Comparison of ENCODE assay signal across 1 cellular context in genomic region chr10:101031128-101031795, GRCh38.
TF ChIP-seq lines count a peak whose summit lies in the region.

TSS of gene PDZD7 (minus strand) at chr10:101031129. CDS start at chr10:101030219, 910 bp downstream.
A gene with protein sequence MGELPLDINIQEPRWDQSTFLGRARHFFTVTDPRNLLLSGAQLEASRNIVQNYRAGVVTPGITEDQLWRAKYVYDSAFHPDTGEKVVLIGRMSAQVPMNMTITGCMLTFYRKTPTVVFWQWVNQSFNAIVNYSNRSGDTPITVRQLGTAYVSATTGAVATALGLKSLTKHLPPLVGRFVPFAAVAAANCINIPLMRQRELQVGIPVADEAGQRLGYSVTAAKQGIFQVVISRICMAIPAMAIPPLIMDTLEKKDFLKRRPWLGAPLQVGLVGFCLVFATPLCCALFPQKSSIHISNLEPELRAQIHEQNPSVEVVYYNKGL (plus strand): TSS chr10:101031234. CDS start chr10:101034695, 3,461 bp downstream.

TF ChIP-seq in HepG2, 621 proteins besides CTCF, POLR2A, EP300 and RAD21 (continued from another document and continues in another):
- TF ChIP-seq, protein P1, sequence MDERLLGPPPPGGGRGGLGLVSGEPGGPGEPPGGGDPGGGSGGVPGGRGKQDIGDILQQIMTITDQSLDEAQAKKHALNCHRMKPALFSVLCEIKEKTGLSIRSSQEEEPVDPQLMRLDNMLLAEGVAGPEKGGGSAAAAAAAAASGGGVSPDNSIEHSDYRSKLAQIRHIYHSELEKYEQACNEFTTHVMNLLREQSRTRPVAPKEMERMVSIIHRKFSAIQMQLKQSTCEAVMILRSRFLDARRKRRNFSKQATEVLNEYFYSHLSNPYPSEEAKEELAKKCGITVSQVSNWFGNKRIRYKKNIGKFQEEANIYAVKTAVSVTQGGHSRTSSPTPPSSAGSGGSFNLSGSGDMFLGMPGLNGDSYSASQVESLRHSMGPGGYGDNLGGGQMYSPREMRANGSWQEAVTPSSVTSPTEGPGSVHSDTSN (CRISPR knock-in tag; IDR thresholded peaks at IDR 0.05), result peak; percentile 97
- TF ChIP-seq ZNF687 (CRISPR knock-in tag; IDR thresholded peaks at IDR 0.05), result peak; percentile 52
- no peak for TF ChIP-seq ETS1 (CRISPR knock-in tag; IDR thresholded peaks at IDR 0.05)
- TF ChIP-seq, protein P2, sequence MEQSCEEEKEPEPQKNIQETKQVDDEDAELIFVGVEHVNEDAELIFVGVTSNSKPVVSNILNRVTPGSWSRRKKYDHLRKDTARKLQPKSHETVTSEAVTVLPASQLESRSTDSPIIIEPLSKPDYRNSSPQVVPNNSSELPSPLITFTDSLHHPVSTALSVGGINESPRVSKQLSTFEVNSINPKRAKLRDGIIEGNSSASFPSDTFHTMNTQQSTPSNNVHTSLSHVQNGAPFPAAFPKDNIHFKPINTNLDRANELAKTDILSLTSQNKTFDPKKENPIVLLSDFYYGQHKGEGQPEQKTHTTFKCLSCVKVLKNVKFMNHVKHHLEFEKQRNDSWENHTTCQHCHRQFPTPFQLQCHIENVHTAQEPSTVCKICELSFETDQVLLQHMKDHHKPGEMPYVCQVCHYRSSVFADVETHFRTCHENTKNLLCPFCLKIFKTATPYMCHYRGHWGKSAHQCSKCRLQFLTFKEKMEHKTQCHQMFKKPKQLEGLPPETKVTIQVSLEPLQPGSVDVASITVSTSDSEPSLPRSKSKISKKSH (CRISPR knock-in tag; IDR thresholded peaks at IDR 0.05; ENCODE audit: borderline replicate concordance), result 0 out of 2 replicates have a peak, but pooled peaks have one; percentile 41
- no peak for TF ChIP-seq RARG (CRISPR knock-in tag; IDR thresholded peaks at IDR 0.05; ENCODE audit: low read depth)
- TF ChIP-seq ZNF619 (CRISPR knock-in tag; IDR thresholded peaks at IDR 0.05), result no peak
- TF ChIP-seq ZNF660 (CRISPR knock-in tag; IDR thresholded peaks at IDR 0.05; ENCODE audit: borderline replicate concordance, low read depth), result no peak
- peak; percentile 3 for TF ChIP-seq ASH2L (IDR thresholded peaks at IDR 0.05; ENCODE audit: insufficient read length, low read depth, low read length)
- TF ChIP-seq ZBTB4 (CRISPR knock-in tag; IDR thresholded peaks at IDR 0.05; ENCODE audit: borderline replicate concordance), result no peak
- TF ChIP-seq SMARCC2 (IDR thresholded peaks at IDR 0.05), result no peak
- 0 out of 2 replicates have a peak, but pooled peaks have one; percentile 27 for TF ChIP-seq FOXC1 (CRISPR knock-in tag; IDR thresholded peaks at IDR 0.05; ENCODE audit: borderline replicate concordance)
- TF ChIP-seq, protein P3, sequence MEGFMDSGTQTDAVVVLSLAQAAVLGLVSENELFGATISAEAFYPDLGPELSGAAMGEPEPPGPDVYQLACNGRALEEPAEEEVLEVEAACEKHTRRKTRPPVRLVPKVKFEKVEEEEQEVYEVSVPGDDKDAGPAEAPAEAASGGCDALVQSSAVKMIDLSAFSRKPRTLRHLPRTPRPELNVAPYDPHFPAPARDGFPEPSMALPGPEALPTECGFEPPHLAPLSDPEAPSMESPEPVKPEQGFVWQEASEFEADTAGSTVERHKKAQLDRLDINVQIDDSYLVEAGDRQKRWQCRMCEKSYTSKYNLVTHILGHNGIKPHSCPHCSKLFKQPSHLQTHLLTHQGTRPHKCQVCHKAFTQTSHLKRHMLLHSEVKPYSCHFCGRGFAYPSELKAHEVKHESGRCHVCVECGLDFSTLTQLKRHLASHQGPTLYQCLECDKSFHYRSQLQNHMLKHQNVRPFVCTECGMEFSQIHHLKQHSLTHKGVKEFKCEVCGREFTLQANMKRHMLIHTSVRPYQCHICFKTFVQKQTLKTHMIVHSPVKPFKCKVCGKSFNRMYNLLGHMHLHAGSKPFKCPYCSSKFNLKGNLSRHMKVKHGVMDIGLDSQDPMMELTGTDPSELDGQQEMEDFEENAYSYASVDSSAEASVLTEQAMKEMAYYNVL (CRISPR knock-in tag; IDR thresholded peaks at IDR 0.05; ENCODE audit: borderline replicate concordance), result no peak
- peak; percentile 61 for TF ChIP-seq SAP130 (CRISPR knock-in tag; IDR thresholded peaks at IDR 0.05; ENCODE audit: low read depth)
- TF ChIP-seq MAZ (IDR thresholded peaks at IDR 0.05; ENCODE audit: borderline replicate concordance, low read depth, low read length), result no peak
- TF ChIP-seq MAZ (CRISPR knock-in tag; IDR thresholded peaks at IDR 0.05; ENCODE audit: low read depth), result 0 out of 2 replicates have a peak, but pooled peaks have one; percentile 18
- TF ChIP-seq, protein P4, sequence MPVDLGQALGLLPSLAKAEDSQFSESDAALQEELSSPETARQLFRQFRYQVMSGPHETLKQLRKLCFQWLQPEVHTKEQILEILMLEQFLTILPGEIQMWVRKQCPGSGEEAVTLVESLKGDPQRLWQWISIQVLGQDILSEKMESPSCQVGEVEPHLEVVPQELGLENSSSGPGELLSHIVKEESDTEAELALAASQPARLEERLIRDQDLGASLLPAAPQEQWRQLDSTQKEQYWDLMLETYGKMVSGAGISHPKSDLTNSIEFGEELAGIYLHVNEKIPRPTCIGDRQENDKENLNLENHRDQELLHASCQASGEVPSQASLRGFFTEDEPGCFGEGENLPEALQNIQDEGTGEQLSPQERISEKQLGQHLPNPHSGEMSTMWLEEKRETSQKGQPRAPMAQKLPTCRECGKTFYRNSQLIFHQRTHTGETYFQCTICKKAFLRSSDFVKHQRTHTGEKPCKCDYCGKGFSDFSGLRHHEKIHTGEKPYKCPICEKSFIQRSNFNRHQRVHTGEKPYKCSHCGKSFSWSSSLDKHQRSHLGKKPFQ (CRISPR knock-in tag; IDR thresholded peaks at IDR 0.05; ENCODE audit: insufficient replicate concordance), result peak; percentile 55
- TF ChIP-seq NFIC (IDR thresholded peaks at IDR 0.05; ENCODE audit: low read length), result no peak
- peak; percentile 44 for TF ChIP-seq ZFX (CRISPR knock-in tag; IDR thresholded peaks at IDR 0.05; ENCODE audit: low read depth)
- TF ChIP-seq IKZF4 (CRISPR knock-in tag; IDR thresholded peaks at IDR 0.05; ENCODE audit: borderline replicate concordance, low read depth, not compliant biosample characterization), result no peak
- TF ChIP-seq CENPBD1 (CRISPR knock-in tag; IDR thresholded peaks at IDR 0.05; ENCODE audit: borderline replicate concordance, low read depth), result no peak
- no peak for TF ChIP-seq ZNF24 (IDR thresholded peaks at IDR 0.05)
- TF ChIP-seq ELF1 (CRISPR knock-in tag; IDR thresholded peaks at IDR 0.05), result peak; percentile 31; the same call in 1 of the 2 replicates
- no peak for TF ChIP-seq MZF1 (CRISPR knock-in tag; IDR thresholded peaks at IDR 0.05; ENCODE audit: borderline replicate concordance)
- TF ChIP-seq, protein P5, sequence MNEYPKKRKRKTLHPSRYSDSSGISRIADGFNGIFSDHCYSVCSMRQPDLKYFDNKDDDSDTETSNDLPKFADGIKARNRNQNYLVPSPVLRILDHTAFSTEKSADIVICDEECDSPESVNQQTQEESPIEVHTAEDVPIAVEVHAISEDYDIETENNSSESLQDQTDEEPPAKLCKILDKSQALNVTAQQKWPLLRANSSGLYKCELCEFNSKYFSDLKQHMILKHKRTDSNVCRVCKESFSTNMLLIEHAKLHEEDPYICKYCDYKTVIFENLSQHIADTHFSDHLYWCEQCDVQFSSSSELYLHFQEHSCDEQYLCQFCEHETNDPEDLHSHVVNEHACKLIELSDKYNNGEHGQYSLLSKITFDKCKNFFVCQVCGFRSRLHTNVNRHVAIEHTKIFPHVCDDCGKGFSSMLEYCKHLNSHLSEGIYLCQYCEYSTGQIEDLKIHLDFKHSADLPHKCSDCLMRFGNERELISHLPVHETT (CRISPR knock-in tag; conservative IDR thresholded peaks at IDR 0.05), result no peak
- TF ChIP-seq, protein P6, sequence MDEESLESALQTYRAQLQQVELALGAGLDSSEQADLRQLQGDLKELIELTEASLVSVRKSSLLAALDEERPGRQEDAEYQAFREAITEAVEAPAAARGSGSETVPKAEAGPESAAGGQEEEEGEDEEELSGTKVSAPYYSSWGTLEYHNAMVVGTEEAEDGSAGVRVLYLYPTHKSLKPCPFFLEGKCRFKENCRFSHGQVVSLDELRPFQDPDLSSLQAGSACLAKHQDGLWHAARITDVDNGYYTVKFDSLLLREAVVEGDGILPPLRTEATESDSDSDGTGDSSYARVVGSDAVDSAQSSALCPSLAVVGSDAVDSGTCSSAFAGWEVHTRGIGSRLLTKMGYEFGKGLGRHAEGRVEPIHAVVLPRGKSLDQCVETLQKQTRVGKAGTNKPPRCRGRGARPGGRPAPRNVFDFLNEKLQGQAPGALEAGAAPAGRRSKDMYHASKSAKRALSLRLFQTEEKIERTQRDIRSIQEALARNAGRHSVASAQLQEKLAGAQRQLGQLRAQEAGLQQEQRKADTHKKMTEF (CRISPR knock-in tag; IDR thresholded peaks at IDR 0.05), result 0 out of 2 replicates have a peak, but pooled peaks have one; percentile 24
- TF ChIP-seq, protein P7, sequence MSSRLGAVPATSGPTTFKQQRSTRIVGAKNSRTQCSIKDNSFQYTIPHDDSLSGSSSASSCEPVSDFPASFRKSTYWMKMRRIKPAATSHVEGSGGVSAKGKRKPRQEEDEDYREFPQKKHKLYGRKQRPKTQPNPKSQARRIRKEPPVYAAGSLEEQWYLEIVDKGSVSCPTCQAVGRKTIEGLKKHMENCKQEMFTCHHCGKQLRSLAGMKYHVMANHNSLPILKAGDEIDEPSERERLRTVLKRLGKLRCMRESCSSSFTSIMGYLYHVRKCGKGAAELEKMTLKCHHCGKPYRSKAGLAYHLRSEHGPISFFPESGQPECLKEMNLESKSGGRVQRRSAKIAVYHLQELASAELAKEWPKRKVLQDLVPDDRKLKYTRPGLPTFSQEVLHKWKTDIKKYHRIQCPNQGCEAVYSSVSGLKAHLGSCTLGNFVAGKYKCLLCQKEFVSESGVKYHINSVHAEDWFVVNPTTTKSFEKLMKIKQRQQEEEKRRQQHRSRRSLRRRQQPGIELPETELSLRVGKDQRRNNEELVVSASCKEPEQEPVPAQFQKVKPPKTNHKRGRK (CRISPR knock-in tag; IDR thresholded peaks at IDR 0.05), result no peak
- TF ChIP-seq AHR (CRISPR knock-in tag; IDR thresholded peaks at IDR 0.05), result no peak
